ENCODE assay signal across 17 cellular contexts in genomic region chr1:61122389-61122788, GRCh38.
"Had no signal": no experiment of that assay in that cellular context is flagged by ENCODE, and none has a peak within 500 bp of the region (broad histone marks: within the 10 kb centered on the region; RNA-seq: fewer than 3 reads in every experiment).

No MANE protein-coding gene starts in this region.

- H3K36me3 ChIP-seq: spleen, tibial artery had no signal

- H3K4me3 ChIP-seq: spleen, tibial artery had no signal

- DNase-seq: activated CD4-positive, alpha-beta memory T cell treated with anti-CD3 and anti-CD28 coated beads for 36 hours; activated CD4-positive, alpha-beta T cell treated with anti-CD3 and anti-CD28 coated beads for 48 hours; activated naive CD4-positive, alpha-beta T cell treated with anti-CD3 and anti-CD28 coated beads for 36 hours; activated naive CD8-positive, alpha-beta T cell treated with anti-CD3 and anti-CD28 coated beads, Interleukin-2, amount 10 ng/mL, durations not matched to agents 7 days and 5 days; activated T-cell treated with anti-CD3 and anti-CD28 coated beads, Interleukin-2, amount 50 U/mL, for 48 hours; amniotic stem cell; cerebellar nuclear complex; cortex of kidney; foreskin fibroblast; mesendoderm; naive B cell; nucleus accumbens; spleen; stimulated activated CD4-positive, alpha-beta T cell treated with anti-CD3 and anti-CD28 coated beads, Interleukin-4, amount 100 ng/mL, for 1 hour; stimulated activated naive CD4-positive, alpha-beta T cell; T1000; tibial artery had no signal

- H3K27ac ChIP-seq: tibial artery had no signal

- H3K9me3 ChIP-seq: spleen, tibial artery had no signal

- H3K27me3 ChIP-seq: spleen, tibial artery had no signal
